9 cellular contexts compared by ENCODE assay signal in the genomic region with DNA sequence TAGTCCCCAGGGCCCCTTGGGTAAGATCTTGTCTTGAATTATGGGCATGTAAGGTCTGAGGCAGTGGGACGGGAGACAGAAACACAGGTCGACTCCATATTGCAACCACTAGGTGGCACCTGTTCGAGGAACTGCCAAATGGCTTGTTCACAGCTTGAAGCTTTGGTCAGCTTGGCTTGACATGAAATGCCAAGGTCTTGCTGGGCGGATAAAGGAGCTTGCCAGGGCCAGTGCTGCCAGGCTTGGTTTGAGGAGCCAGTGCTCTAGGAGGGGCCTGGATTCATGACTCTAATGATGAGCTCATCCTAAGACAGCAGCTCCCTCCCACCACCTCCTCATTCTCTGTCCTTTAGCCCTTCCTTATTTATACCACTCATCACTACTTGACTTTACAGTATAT. TPM values are rescaled to one million over a fixed set of nuclear protein-coding genes. Genes with fewer than 3 reads are reported as not detected.
A peak's percentile ranks its signal among the peaks of the same experiment; 100 is the strongest.
DNase-seq lines count a peak whose midpoint lies in the region; ATAC-seq and TF ChIP-seq lines count a peak whose summit lies in the region.
"Had no signal": no experiment of that assay in that cellular context is flagged by ENCODE, and none has a peak within 500 bp of the region (broad histone marks: within the 10 kb centered on the region; RNA-seq: fewer than 3 reads in every experiment).

No MANE protein-coding gene starts in this region.

- intact Hi-C loops in activated T-helper 2 cell treated with anti-CD3 and anti-CD28 coated beads, Interferon-gamma antibody, Interleukin-2, Interleukin-4, amounts not matched to agents 10 μg/mL and 5 μg/mL and 100 μg/mL, durations not matched to agents 14 hours and 24 hours and 36 hours (cut with micrococcal nuclease) = loop anchor here (1.0 to 10.0 kb wide), 3 partner anchors 47 to 489 kb away; no protein-coding TSS in a partner anchor

- no peak overlapping the region for H3K4me2 ChIP-seq in Karpas-422 (ENCODE audit: low read depth, low read length, poor library complexity, severe bottlenecking)

- H3K9me2 ChIP-seq in Karpas-422 (replicated peaks; ENCODE audit: insufficient read depth, low read length) = no peaks in the 10 kb centered on the region

- H3K4me1 ChIP-seq in CD4-positive, CD25-positive, alpha-beta regulatory T cell (ENCODE audit: control insufficient read depth, insufficient read depth, low read length, poor library complexity, severe bottlenecking) = no peaks in the 10 kb centered on the region
- H3K4me1 ChIP-seq in Karpas-422 (ENCODE audit: low read length) (no peaks in the 10 kb centered on the region), foreskin keratinocyte (no peaks in the 10 kb centered on the region)

- peak; percentile 22 to 78 (median 56) for DNase-seq in CD4-positive, CD25-positive, alpha-beta regulatory T cell
- peak; percentile 85 for DNase-seq in Karpas-422
- DNase-seq in RPMI8226 = peak; percentile 70
- DNase-seq in activated T-helper 2 cell treated with anti-CD3 and anti-CD28 coated beads, Interferon-gamma antibody, Interleukin-2, Interleukin-4, amounts not matched to agents 10 μg/mL and 5 μg/mL and 100 μg/mL, durations not matched to agents 14 hours and 24 hours and 36 hours (ENCODE audit: low spot score) = peak; percentile 47
- peak in 1 of 2 donors; percentile 57 for DNase-seq in foreskin keratinocyte
- no peak for DNase-seq in omental fat pad (ENCODE audit: low spot score)

- ATAC-seq in CD4-positive, CD25-positive, alpha-beta regulatory T cell (ENCODE audit: low read depth in 2 of 2) = peak; percentile 68 to 79
- peak; percentile 64 for ATAC-seq in GM19452 (IDR thresholded peaks at IDR 0.05; ENCODE audit: unreplicated experiment)
- peak; percentile 77 for ATAC-seq in foreskin keratinocyte
- ATAC-seq in omental fat pad (ENCODE audit: low FRiP score) = peak; percentile 77
- no peak for ATAC-seq in GM18873 (IDR thresholded peaks at IDR 0.05; ENCODE audit: low FRiP score, unreplicated experiment)

- no peaks in the 10 kb centered on the region for H3K79me2 ChIP-seq in Karpas-422 (ENCODE audit: low read length)

- H3K36me3 ChIP-seq in CD4-positive, CD25-positive, alpha-beta regulatory T cell (ENCODE audit: control insufficient read depth, insufficient read depth, low read length) = no peaks in the 10 kb centered on the region
- H3K36me3 ChIP-seq in Karpas-422 (ENCODE audit: insufficient read depth, low read length) = no peaks in the 10 kb centered on the region

- H3K36me3 Mint-ChIP-seq in CD4-positive, CD25-positive, alpha-beta regulatory T cell = no peaks in the 10 kb centered on the region
- no peaks in the 10 kb centered on the region for H3K36me3 Mint-ChIP-seq in activated T-helper 2 cell treated with anti-CD3 and anti-CD28 coated beads, Interferon-gamma antibody, Interleukin-2, Interleukin-4, amounts not matched to agents 10 μg/mL and 5 μg/mL and 100 μg/mL, durations not matched to agents 14 hours and 24 hours and 36 hours (ENCODE audit: low read depth)

- peaks cover 0 to 5% (median under 1%) of the 10 kb centered on the region in 4 donors for H3K4me1 Mint-ChIP-seq in CD4-positive, CD25-positive, alpha-beta regulatory T cell
- peaks cover 23% of the 10 kb centered on the region for H3K4me1 Mint-ChIP-seq in activated T-helper 2 cell treated with anti-CD3 and anti-CD28 coated beads, Interferon-gamma antibody, Interleukin-2, Interleukin-4, amounts not matched to agents 10 μg/mL and 5 μg/mL and 100 μg/mL, durations not matched to agents 14 hours and 24 hours and 36 hours (ENCODE audit: low read depth)

- no peak overlapping the region for H3K27ac Mint-ChIP-seq in CD4-positive, CD25-positive, alpha-beta regulatory T cell
- H3K27ac Mint-ChIP-seq in activated T-helper 2 cell treated with anti-CD3 and anti-CD28 coated beads, Interferon-gamma antibody, Interleukin-2, Interleukin-4, amounts not matched to agents 10 μg/mL and 5 μg/mL and 100 μg/mL, durations not matched to agents 14 hours and 24 hours and 36 hours = no peak overlapping the region
- H3K27ac Mint-ChIP-seq: IgD-negative memory B cell had no signal

- H3K4me3 Mint-ChIP-seq in CD4-positive, CD25-positive, alpha-beta regulatory T cell = no peak overlapping the region
- H3K4me3 Mint-ChIP-seq in activated T-helper 2 cell treated with anti-CD3 and anti-CD28 coated beads, Interferon-gamma antibody, Interleukin-2, Interleukin-4, amounts not matched to agents 10 μg/mL and 5 μg/mL and 100 μg/mL, durations not matched to agents 14 hours and 24 hours and 36 hours (ENCODE audit: low read depth) = no peak overlapping the region
- H3K4me3 Mint-ChIP-seq: IgD-negative memory B cell had no signal

- H3K27ac ChIP-seq in CD4-positive, CD25-positive, alpha-beta regulatory T cell (ENCODE audit: insufficient read depth, low read length, poor library complexity, severe bottlenecking) = no peak overlapping the region
- no peak overlapping the region for H3K27ac ChIP-seq in Karpas-422 (ENCODE audit: low read length)
- H3K27ac ChIP-seq in foreskin keratinocyte = no peak overlapping the region

- no peak overlapping the region for H3K9ac ChIP-seq in Karpas-422 (ENCODE audit: low read length)

- peaks cover 7% of the 10 kb centered on the region for H3K27me3 ChIP-seq in CD4-positive, CD25-positive, alpha-beta regulatory T cell (ENCODE audit: control insufficient read depth, insufficient read depth, low read length)
- H3K27me3 ChIP-seq in Karpas-422 (ENCODE audit: low read length) = no peaks in the 10 kb centered on the region
- H3K27me3 ChIP-seq in foreskin keratinocyte = peaks cover 2% of the 10 kb centered on the region

- peaks cover 15% of the 10 kb centered on the region for H3K27me3 Mint-ChIP-seq in CD4-positive, CD25-positive, alpha-beta regulatory T cell
- peaks cover 20% of the 10 kb centered on the region for H3K27me3 Mint-ChIP-seq in activated T-helper 2 cell treated with anti-CD3 and anti-CD28 coated beads, Interferon-gamma antibody, Interleukin-2, Interleukin-4, amounts not matched to agents 10 μg/mL and 5 μg/mL and 100 μg/mL, durations not matched to agents 14 hours and 24 hours and 36 hours (ENCODE audit: low read depth)

- peaks cover 0 to 3% (median 0%) of the 10 kb centered on the region in 7 donors for H3K9me3 Mint-ChIP-seq in CD4-positive, CD25-positive, alpha-beta regulatory T cell
- no peaks in the 10 kb centered on the region for H3K9me3 Mint-ChIP-seq in activated T-helper 2 cell treated with anti-CD3 and anti-CD28 coated beads, Interferon-gamma antibody, Interleukin-2, Interleukin-4, amounts not matched to agents 10 μg/mL and 5 μg/mL and 100 μg/mL, durations not matched to agents 14 hours and 24 hours and 36 hours

- no peak overlapping the region for H2AFZ ChIP-seq in Karpas-422 (ENCODE audit: low read length)

- TF ChIP-seq CTCF in foreskin keratinocyte (conservative IDR thresholded peaks at IDR 0.05) (peak; percentile 77), omental fat pad (IDR thresholded peaks at IDR 0.05) (peak in 1 of 3 donors; percentile 35)

- H3K4me3 ChIP-seq in CD4-positive, CD25-positive, alpha-beta regulatory T cell (ENCODE audit: low read depth, low read length) = no peak overlapping the region
- no peak overlapping the region for H3K4me3 ChIP-seq in Karpas-422 (ENCODE audit: low read length)

- H3K9me3 ChIP-seq in CD4-positive, CD25-positive, alpha-beta regulatory T cell (ENCODE audit: control insufficient read depth in 2 of 2, low read length in 2 of 2) = no peaks in the 10 kb centered on the region
- no peaks in the 10 kb centered on the region for H3K9me3 ChIP-seq in Karpas-422 (ENCODE audit: low read length)

- no peaks in the 10 kb centered on the region for H4K20me1 ChIP-seq in Karpas-422 (ENCODE audit: insufficient read depth, low read depth, low read length)

RNA-seq across cellular contexts. Expression of a gene that starts 11.9 kb away (rescaled TPM):
- 3.4 TPM for total RNA-seq in CD4-positive, CD25-positive, alpha-beta regulatory T cell
- under 1 TPM in 3 of 4 donors, not detected in 1; 0.38 to 0.87 (median 0.39) TPM for polyA plus RNA-seq in CD4-positive, CD25-positive, alpha-beta regulatory T cell
- not detected in 2 replicates for total RNA-seq in Karpas-422 (2014; rRNA removed; shearing (Covaris generic); ENCODE audit: low replicate concordance)
- total RNA-seq in activated T-helper 2 cell treated with anti-CD3 and anti-CD28 coated beads, Interferon-gamma antibody, Interleukin-2, Interleukin-4, amounts not matched to agents 10 μg/mL and 5 μg/mL and 100 μg/mL, durations not matched to agents 14 hours and 24 hours and 36 hours = 5.0 and 5.5 TPM in 2 replicates
- total RNA-seq in foreskin keratinocyte (2.2 and 3.3 TPM in 2 replicates), omental fat pad (10 to 100 TPM in 1 of 4 donors, 1 to 10 TPM in 2, under 1 TPM in 1; 0.63 to 13.1 (median 2.8) TPM)
- 1.2 TPM in 2 replicates for polyA plus RNA-seq in foreskin keratinocyte
- polyA plus RNA-seq: IgD-negative memory B cell had no signal

RNA-seq across cellular contexts. Expression of a gene that starts 51.4 kb away (rescaled TPM):
- total RNA-seq in CD4-positive, CD25-positive, alpha-beta regulatory T cell = 38.7 TPM
- 100 to 1,000 TPM; 105 to 147 (median 120) TPM for polyA plus RNA-seq in CD4-positive, CD25-positive, alpha-beta regulatory T cell
- total RNA-seq in Karpas-422 (2014; rRNA removed; shearing (Covaris generic); ENCODE audit: low replicate concordance) = 32.9 and 40.0 TPM in 2 replicates
- total RNA-seq in activated T-helper 2 cell treated with anti-CD3 and anti-CD28 coated beads, Interferon-gamma antibody, Interleukin-2, Interleukin-4, amounts not matched to agents 10 μg/mL and 5 μg/mL and 100 μg/mL, durations not matched to agents 14 hours and 24 hours and 36 hours = 20.8 and 21.9 TPM in 2 replicates
- total RNA-seq in foreskin keratinocyte = 43.1 and 45.3 TPM in 2 replicates
- 41.9 and 47.6 TPM in 2 replicates for polyA plus RNA-seq in foreskin keratinocyte
- 10 to 100 TPM; 31.9 to 44.4 (median 42.1) TPM for total RNA-seq in omental fat pad
